Comparison of ENCODE assay signal across 13 cellular contexts in genomic region chr14:25090716-25091454, GRCh38. TPM values are rescaled to one million over a fixed set of nuclear protein-coding genes. Genes with fewer than 3 reads are reported as not detected.
DNase-seq lines count a peak whose midpoint lies in the region; ATAC-seq and TF ChIP-seq lines count a peak whose summit lies in the region.
"Had no signal": no experiment of that assay in that cellular context is flagged by ENCODE, and none has a peak within 500 bp of the region (broad histone marks: within the 10 kb centered on the region; RNA-seq: fewer than 3 reads in every experiment).

No MANE protein-coding gene starts in this region.

- no peaks in the 10 kb centered on the region for H3K36me3 Mint-ChIP-seq in osteocyte (ENCODE audit: unreplicated experiment)
- no peaks in the 10 kb centered on the region for H3K36me3 Mint-ChIP-seq in activated naive CD4-positive, alpha-beta T cell treated with anti-CD3 and anti-CD28 coated beads for 36 hours (ENCODE audit: low read depth)

- DNase-seq in Caki2 (ENCODE audit: low read depth) = peak; percentile 27
- DNase-seq in PC-3 = peak; percentile 51
- DNase-seq in fibroblast of pulmonary artery (ENCODE audit: low read depth) = peak; percentile 67
- no peak for DNase-seq in osteocyte (ENCODE audit: extremely low spot score, unreplicated experiment)
- no peak for DNase-seq in NCI-H2171 treated with DMSO at 0.1 percent for 48 hours (lab: John Stamatoyannopoulos, UW)
- no peak for DNase-seq in OCI-M2 (lab: John Stamatoyannopoulos, UW; ENCODE audit: unreplicated experiment)
- DNase-seq in HuH-7 (ENCODE audit: low spot score) = no peak
- DNase-seq in activated naive CD4-positive, alpha-beta T cell treated with anti-CD3 and anti-CD28 coated beads for 36 hours = no peak
- DNase-seq: activated CD4-positive, alpha-beta T cell treated with anti-CD3 and anti-CD28 coated beads for 48 hours; NCI-H187 treated with DMSO at 0.1 percent for 48 hours had no signal

- intact Hi-C loops in PC-3 (cut with micrococcal nuclease) = no loop called here
- intact Hi-C loops in activated naive CD4-positive, alpha-beta T cell treated with anti-CD3 and anti-CD28 coated beads for 36 hours (cut with micrococcal nuclease) = no loop called here

- CTCF ChIA-PET in PC-3 (lab: Charles Lee) = no interaction called here
- CTCF ChIA-PET in activated naive CD4-positive, alpha-beta T cell treated with anti-CD3 and anti-CD28 coated beads for 36 hours (lab: Charles Lee) = no interaction called here

- H3K27ac Mint-ChIP-seq in osteocyte (ENCODE audit: unreplicated experiment) = peak overlapping the region; percentile 25
- H3K27ac Mint-ChIP-seq in activated naive CD4-positive, alpha-beta T cell treated with anti-CD3 and anti-CD28 coated beads for 36 hours = no peak overlapping the region
- H3K27ac Mint-ChIP-seq: CD14-positive monocyte had no signal

- H2AFZ ChIP-seq in PC-3 (ENCODE audit: low read length) = no peak overlapping the region

- H3K79me2 ChIP-seq in PC-3 (ENCODE audit: low read length) = no peaks in the 10 kb centered on the region

- BruUV-seq in PC-3 (replicated peaks; lab: Mats Ljungman, UMichigan) = no TSS peak

- H3K36me3 ChIP-seq in PC-3 (ENCODE audit: low read depth, low read length) = no peaks in the 10 kb centered on the region
- H3K36me3 ChIP-seq: ascending aorta had no signal

- 0 out of 2 replicates have a peak, but pooled peaks cover 9% of the 10 kb centered on the region for H3K9me3 ChIP-seq in PC-3 (ENCODE audit: low read length)
- H3K9me3 ChIP-seq: ascending aorta had no signal

- H3K4me1 ChIP-seq in PC-3 (ENCODE audit: insufficient read depth, low read length) = no peaks in the 10 kb centered on the region
- H3K4me1 ChIP-seq: ascending aorta had no signal

- no peaks in the 10 kb centered on the region for H3F3A ChIP-seq in PC-3 (ENCODE audit: low read length, unreplicated experiment)

- POLR2A ChIA-PET in PC-3 (lab: Charles Lee; ENCODE audit: unreplicated experiment) = no interaction called here

- H3K9me3 Mint-ChIP-seq in osteocyte (ENCODE audit: unreplicated experiment) = no peaks in the 10 kb centered on the region
- no peaks in the 10 kb centered on the region for H3K9me3 Mint-ChIP-seq in activated naive CD4-positive, alpha-beta T cell treated with anti-CD3 and anti-CD28 coated beads for 36 hours
- H3K9me3 Mint-ChIP-seq: CD14-positive monocyte, neural crest cell had no signal

- H3K9ac ChIP-seq in PC-3 (ENCODE audit: low read length) = no peak overlapping the region

- H3K27ac ChIP-seq in PC-3 (ENCODE audit: low read length) = no peak overlapping the region
- H3K27ac ChIP-seq: ascending aorta had no signal

- ATAC-seq in PC-3 = no peak

- H3K4me3 ChIP-seq in PC-3 (ENCODE audit: low read length) (no peak overlapping the region), fibroblast of pulmonary artery (replicated peaks; ENCODE audit: low read depth, low read length) (no peak overlapping the region)
- H3K4me3 ChIP-seq: ascending aorta had no signal

- no peak overlapping the region for H3K4me2 ChIP-seq in PC-3 (ENCODE audit: low read length)

- no peaks in the 10 kb centered on the region for H3K27me3 ChIP-seq in PC-3 (ENCODE audit: low read length)
- H3K27me3 ChIP-seq: ascending aorta had no signal

- H3K4me3 Mint-ChIP-seq in osteocyte (ENCODE audit: unreplicated experiment) = no peak overlapping the region
- no peak overlapping the region for H3K4me3 Mint-ChIP-seq in activated naive CD4-positive, alpha-beta T cell treated with anti-CD3 and anti-CD28 coated beads for 36 hours
- H3K4me3 Mint-ChIP-seq: CD14-positive monocyte, neural crest cell had no signal

- H3K9me2 ChIP-seq in PC-3 (replicated peaks; ENCODE audit: low read length) = no peaks in the 10 kb centered on the region

- in situ Hi-C loops in Caki2 (cut with HindIII; ENCODE audit: low pct_unique_long_range_greater_than_20kb, low sequenced_read_pairs) = no loop called here

- TF ChIP-seq CTCF in PC-3 (conservative IDR thresholded peaks at IDR 0.05; ENCODE audit: low read depth, low read length) = no peak
- no peak for TF ChIP-seq CTCF in fibroblast of pulmonary artery (IDR thresholded peaks at IDR 0.05; ENCODE audit: low read length, missing control alignments)
- no peak for TF ChIP-seq CTCF in osteocyte (IDR thresholded peaks at IDR 0.05)

- peaks cover 2% of the 10 kb centered on the region for H3K27me3 Mint-ChIP-seq in osteocyte (ENCODE audit: unreplicated experiment)
- H3K27me3 Mint-ChIP-seq in activated naive CD4-positive, alpha-beta T cell treated with anti-CD3 and anti-CD28 coated beads for 36 hours (ENCODE audit: low read depth) = peaks cover 13% of the 10 kb centered on the region

- H3K4me1 Mint-ChIP-seq in osteocyte (ENCODE audit: unreplicated experiment) = peaks cover 12% of the 10 kb centered on the region
- no peaks in the 10 kb centered on the region for H3K4me1 Mint-ChIP-seq in activated naive CD4-positive, alpha-beta T cell treated with anti-CD3 and anti-CD28 coated beads for 36 hours (ENCODE audit: low read depth)
- H3K4me1 Mint-ChIP-seq: neural crest cell had no signal

- no peaks in the 10 kb centered on the region for H4K20me1 ChIP-seq in PC-3 (ENCODE audit: low read length)

RNA-seq across cellular contexts. Expression of gene STXBP6, which starts 40.9 kb away (rescaled TPM):
- total RNA-seq in Caki2 (2014; rRNA removed; shearing (Covaris generic); ENCODE audit: low replicate concordance) = 12.0 and 14.9 TPM in 2 replicates
- 0.40 TPM in 1 of 2 replicates, not detected in the other for total RNA-seq in PC-3 (2014; rRNA removed)
- total RNA-seq in osteocyte = 6.4 and 7.0 TPM in 2 replicates
- not detected for total RNA-seq in activated naive CD4-positive, alpha-beta T cell treated with anti-CD3 and anti-CD28 coated beads for 36 hours

Comparison
In these comparisons a context has a peak if more than half of its experiments do, and no peak if none do; other contexts are left out.
1. DNase-seq: peak in Caki2 (single experiment), PC-3 (single experiment) and fibroblast of pulmonary artery (single experiment); none in osteocyte (single experiment), NCI-H2171 treated with DMSO at 0.1 percent for 48 hours (single experiment), OCI-M2 (single experiment), HuH-7 (single experiment) and activated naive CD4-positive, alpha-beta T cell treated with anti-CD3 and anti-CD28 coated beads for 36 hours (single experiment).